In the genomic region with DNA sequence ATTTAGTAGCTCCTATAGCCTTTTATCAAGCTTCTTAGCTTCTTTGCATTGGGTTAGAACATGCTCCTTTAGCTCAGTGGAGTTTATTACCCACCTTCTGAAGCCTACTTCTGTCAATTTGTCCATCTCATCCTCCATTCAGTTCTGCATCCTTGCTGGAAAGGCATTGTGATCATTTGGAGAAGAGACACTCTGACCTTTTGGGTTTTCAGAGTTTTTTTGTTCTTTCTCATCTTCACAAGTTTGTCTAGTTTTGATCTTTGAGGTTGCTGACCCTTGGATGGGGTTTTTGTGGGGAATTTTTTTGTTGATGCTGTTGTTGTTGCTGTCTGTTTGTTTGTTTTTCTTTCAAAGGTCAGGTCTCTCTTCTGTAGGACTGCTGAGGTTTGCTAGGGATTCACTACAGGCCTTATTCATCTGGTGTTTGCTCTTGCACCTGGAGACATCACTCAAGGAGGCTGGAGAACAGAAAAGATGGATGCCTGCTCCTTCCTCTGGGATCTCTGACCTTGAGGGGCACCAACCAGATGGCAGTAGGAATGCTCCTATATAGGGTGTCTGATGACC, we compare ENCODE assay signal across 14 cellular contexts. TPM values are rescaled to one million over a fixed set of nuclear protein-coding genes. Genes with fewer than 3 reads are reported as not detected.
DNase-seq lines count a peak whose midpoint lies in the region; ATAC-seq lines count a peak whose summit lies in the region.
"Had no signal": no experiment of that assay in that cellular context is flagged by ENCODE, and none has a peak within 500 bp of the region (broad histone marks: within the 10 kb centered on the region; RNA-seq: fewer than 3 reads in every experiment).

No MANE protein-coding gene starts in this region.

- ATAC-seq in HG02588 (IDR thresholded peaks at IDR 0.05; ENCODE audit: unreplicated experiment) (peak; percentile 43), HG02973 (IDR thresholded peaks at IDR 0.05; ENCODE audit: unreplicated experiment) (no peak)
- ATAC-seq in stimulated activated effector memory CD8-positive, alpha-beta T cell treated with anti-CD3 and anti-CD28 coated beads, Interleukin-12 subunit alpha, Interleukin-12 subunit beta, amount 100 ng/mL, for 72 hours: peak; percentile 36
- ATAC-seq: Panc1, SK-N-SH treated with all-trans-retinoic acid at 6 μM for 48 hours had no signal

- in situ Hi-C loops in KBM-7 (cut with MboI; ENCODE audit: low pct_unique_long_range_greater_than_20kb, low sequenced_read_pairs): no loop called here

- H3K9me3 Mint-ChIP-seq in T-helper 1 cell treated with Interleukin-12 subunit alpha and Interleukin-12 subunit beta and Interleukin-4 antibody, amounts not matched to agents 30 μg/mL and 1 μg/mL, for 36 hours: peaks cover 66% of the 10 kb centered on the region
- H3K9me3 Mint-ChIP-seq in activated T-helper 1 cell treated with anti-CD3 and anti-CD28 coated beads, Interleukin-12 subunit alpha, Interleukin-12 subunit beta, Interleukin-2, Interleukin-4 antibody, amounts not matched to agents 30 ng/mL and 10 ng/mL and 1 ng/mL, durations not matched to agents 14 hours and 24 hours and 36 hours: peaks cover 68% of the 10 kb centered on the region
- H3K9me3 Mint-ChIP-seq in stimulated activated effector memory CD8-positive, alpha-beta T cell treated with anti-CD3 and anti-CD28 coated beads, Interleukin-12 subunit alpha, Interleukin-12 subunit beta, amount 100 ng/mL, for 72 hours: peaks cover 15% of the 10 kb centered on the region

- no peak for DNase-seq in T-helper 1 cell
- DNase-seq in activated T-helper 1 cell treated with anti-CD3 and anti-CD28 coated beads, Interleukin-12 subunit alpha, Interleukin-12 subunit beta, Interleukin-2, Interleukin-4 antibody, amounts not matched to agents 30 ng/mL and 10 ng/mL and 1 ng/mL, durations not matched to agents 14 hours and 24 hours and 36 hours (ENCODE audit: low spot score): no peak
- no peak for DNase-seq in stimulated activated effector memory CD8-positive, alpha-beta T cell treated with anti-CD3 and anti-CD28 coated beads, Interleukin-12 subunit alpha, Interleukin-12 subunit beta, amount 100 ng/mL, for 72 hours (ENCODE audit: low spot score in 2 of 2)
- DNase-seq in mesenteric fat pad (ENCODE audit: low spot score): no peak
- no peak for DNase-seq in KBM-7
- DNase-seq: GF-D8, IMR-90, NCI-H1092, NCI-H2107 had no signal

- H3K4me1 Mint-ChIP-seq in T-helper 1 cell treated with Interleukin-12 subunit alpha and Interleukin-12 subunit beta and Interleukin-4 antibody, amounts not matched to agents 30 μg/mL and 1 μg/mL, for 36 hours (ENCODE audit: low read depth): peaks cover 59% of the 10 kb centered on the region
- peaks cover 81% of the 10 kb centered on the region for H3K4me1 Mint-ChIP-seq in activated T-helper 1 cell treated with anti-CD3 and anti-CD28 coated beads, Interleukin-12 subunit alpha, Interleukin-12 subunit beta, Interleukin-2, Interleukin-4 antibody, amounts not matched to agents 30 ng/mL and 10 ng/mL and 1 ng/mL, durations not matched to agents 14 hours and 24 hours and 36 hours (ENCODE audit: low read depth)
- H3K4me1 Mint-ChIP-seq in stimulated activated effector memory CD8-positive, alpha-beta T cell treated with anti-CD3 and anti-CD28 coated beads, Interleukin-12 subunit alpha, Interleukin-12 subunit beta, amount 100 ng/mL, for 72 hours: peaks cover 67% of the 10 kb centered on the region

- H3K36me3 Mint-ChIP-seq in T-helper 1 cell treated with Interleukin-12 subunit alpha and Interleukin-12 subunit beta and Interleukin-4 antibody, amounts not matched to agents 30 μg/mL and 1 μg/mL, for 36 hours (ENCODE audit: low read depth): peaks cover 95% of the 10 kb centered on the region
- H3K36me3 Mint-ChIP-seq in activated T-helper 1 cell treated with anti-CD3 and anti-CD28 coated beads, Interleukin-12 subunit alpha, Interleukin-12 subunit beta, Interleukin-2, Interleukin-4 antibody, amounts not matched to agents 30 ng/mL and 10 ng/mL and 1 ng/mL, durations not matched to agents 14 hours and 24 hours and 36 hours (ENCODE audit: low read depth): peaks cover 92% of the 10 kb centered on the region
- peaks cover 37% of the 10 kb centered on the region for H3K36me3 Mint-ChIP-seq in stimulated activated effector memory CD8-positive, alpha-beta T cell treated with anti-CD3 and anti-CD28 coated beads, Interleukin-12 subunit alpha, Interleukin-12 subunit beta, amount 100 ng/mL, for 72 hours

- H3K27ac Mint-ChIP-seq in T-helper 1 cell treated with Interleukin-12 subunit alpha and Interleukin-12 subunit beta and Interleukin-4 antibody, amounts not matched to agents 30 μg/mL and 1 μg/mL, for 36 hours: peak overlapping the region; percentile 16
- H3K27ac Mint-ChIP-seq in activated T-helper 1 cell treated with anti-CD3 and anti-CD28 coated beads, Interleukin-12 subunit alpha, Interleukin-12 subunit beta, Interleukin-2, Interleukin-4 antibody, amounts not matched to agents 30 ng/mL and 10 ng/mL and 1 ng/mL, durations not matched to agents 14 hours and 24 hours and 36 hours: peak overlapping the region; percentile 72
- no peak overlapping the region for H3K27ac Mint-ChIP-seq in stimulated activated effector memory CD8-positive, alpha-beta T cell treated with anti-CD3 and anti-CD28 coated beads, Interleukin-12 subunit alpha, Interleukin-12 subunit beta, amount 100 ng/mL, for 72 hours

- intact Hi-C loops in activated T-helper 1 cell treated with anti-CD3 and anti-CD28 coated beads, Interleukin-12 subunit alpha, Interleukin-12 subunit beta, Interleukin-2, Interleukin-4 antibody, amounts not matched to agents 30 ng/mL and 10 ng/mL and 1 ng/mL, durations not matched to agents 14 hours and 24 hours and 36 hours (cut with micrococcal nuclease): loop anchor here (1.0 kb wide), 2 partner anchors 8 to 20 kb away; no protein-coding TSS in a partner anchor

- H3K4me3 Mint-ChIP-seq in T-helper 1 cell treated with Interleukin-12 subunit alpha and Interleukin-12 subunit beta and Interleukin-4 antibody, amounts not matched to agents 30 μg/mL and 1 μg/mL, for 36 hours: peak overlapping the region; percentile 34
- peak overlapping the region; percentile 35 for H3K4me3 Mint-ChIP-seq in activated T-helper 1 cell treated with anti-CD3 and anti-CD28 coated beads, Interleukin-12 subunit alpha, Interleukin-12 subunit beta, Interleukin-2, Interleukin-4 antibody, amounts not matched to agents 30 ng/mL and 10 ng/mL and 1 ng/mL, durations not matched to agents 14 hours and 24 hours and 36 hours
- peak overlapping the region; percentile 74 for H3K4me3 Mint-ChIP-seq in stimulated activated effector memory CD8-positive, alpha-beta T cell treated with anti-CD3 and anti-CD28 coated beads, Interleukin-12 subunit alpha, Interleukin-12 subunit beta, amount 100 ng/mL, for 72 hours

- no peaks in the 10 kb centered on the region for H3K27me3 Mint-ChIP-seq in T-helper 1 cell treated with Interleukin-12 subunit alpha and Interleukin-12 subunit beta and Interleukin-4 antibody, amounts not matched to agents 30 μg/mL and 1 μg/mL, for 36 hours (ENCODE audit: low read depth)
- H3K27me3 Mint-ChIP-seq in activated T-helper 1 cell treated with anti-CD3 and anti-CD28 coated beads, Interleukin-12 subunit alpha, Interleukin-12 subunit beta, Interleukin-2, Interleukin-4 antibody, amounts not matched to agents 30 ng/mL and 10 ng/mL and 1 ng/mL, durations not matched to agents 14 hours and 24 hours and 36 hours (ENCODE audit: insufficient read depth): no peaks in the 10 kb centered on the region

RNA-seq across cellular contexts. Expression of gene TANK, which starts 13.9 kb away (rescaled TPM):
- 136 and 141 TPM in 2 replicates for total RNA-seq in activated T-helper 1 cell treated with anti-CD3 and anti-CD28 coated beads, Interleukin-12 subunit alpha, Interleukin-12 subunit beta, Interleukin-2, Interleukin-4 antibody, amounts not matched to agents 30 ng/mL and 10 ng/mL and 1 ng/mL, durations not matched to agents 14 hours and 24 hours and 36 hours
- 77.3 TPM for total RNA-seq in mesenteric fat pad
